8 cellular contexts compared by ENCODE assay signal in the genomic region with DNA sequence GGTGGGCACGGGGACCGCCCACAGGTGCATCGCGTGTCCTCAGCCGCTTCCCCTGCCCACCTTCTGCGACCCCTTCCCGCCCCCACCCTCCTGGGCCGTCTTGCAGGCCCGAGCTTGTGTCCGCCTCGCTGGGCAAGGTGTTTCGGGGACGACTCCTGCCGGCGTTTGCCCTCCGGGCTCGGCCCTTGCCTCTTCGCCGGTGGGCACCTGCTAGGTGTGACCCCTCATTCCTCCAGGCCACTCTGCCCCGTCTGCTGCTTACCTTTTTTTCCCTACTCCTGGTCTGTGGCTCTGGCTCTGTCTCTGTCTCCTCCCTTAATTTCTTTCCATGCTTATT.
A peak's percentile ranks its signal among the peaks of the same experiment; 100 is the strongest.
DNase-seq lines count a peak whose midpoint lies in the region; ATAC-seq and TF ChIP-seq lines count a peak whose summit lies in the region.
"Not testable (repeated sequence)": the region's sequence is repeated elsewhere in the genome, so short reads cannot be mapped to it uniquely, and the experiment has no call there.

No MANE protein-coding gene starts in this region.

- H3K36me3 ChIP-seq in Caco-2 (ENCODE audit: control insufficient read depth, insufficient read depth, low read length); MG63; breast epithelium; psoas muscle (ENCODE audit: insufficient read depth in 1 of 2, low read depth in 1 of 2); upper lobe of right lung: not testable (repeated sequence)

- DNase-seq in Caco-2; MG63; activated CD4-positive, alpha-beta T cell treated with anti-CD3 and anti-CD28 coated beads, Interleukin-2, amount 10 ng/mL, durations not matched to agents 7 days and 5 days; breast epithelium (ENCODE audit: low spot score in 2 of 2); fibroblast of villous mesenchyme (ENCODE audit: low read depth); memory B cell (ENCODE audit: low spot score in 2 of 2); psoas muscle; upper lobe of right lung: not testable (repeated sequence)

- CTCF ChIA-PET in Caco-2 (lab: Charles Lee); activated CD4-positive, alpha-beta T cell treated with anti-CD3 and anti-CD28 coated beads, Interleukin-2, amount 10 ng/mL, durations not matched to agents 7 days and 5 days (lab: Charles Lee): not testable (repeated sequence)

- POLR2A ChIA-PET in Caco-2 (lab: Charles Lee); activated CD4-positive, alpha-beta T cell treated with anti-CD3 and anti-CD28 coated beads, Interleukin-2, amount 10 ng/mL, durations not matched to agents 7 days and 5 days (lab: Charles Lee): not testable (repeated sequence)

- not testable (repeated sequence) for H3K27ac Mint-ChIP-seq in Caco-2 (ENCODE audit: unreplicated experiment); activated CD4-positive, alpha-beta T cell treated with anti-CD3 and anti-CD28 coated beads, Interleukin-2, amount 10 ng/mL, durations not matched to agents 7 days and 5 days
- H3K27ac Mint-ChIP-seq in memory B cell = peak overlapping the region; percentile 96

- peak overlapping the region in 1 of 2 donors; percentile 76 for H3K27ac ChIP-seq in breast epithelium
- H3K27ac ChIP-seq in psoas muscle, upper lobe of right lung: not testable (repeated sequence)

- H3K4me1 Mint-ChIP-seq in Caco-2 (ENCODE audit: low read depth, unreplicated experiment) = not testable (repeated sequence)
- H3K4me1 Mint-ChIP-seq in activated CD4-positive, alpha-beta T cell treated with anti-CD3 and anti-CD28 coated beads, Interleukin-2, amount 10 ng/mL, durations not matched to agents 7 days and 5 days = peaks cover 36% of the 10 kb centered on the region
- H3K4me1 Mint-ChIP-seq in memory B cell = peaks cover 36% of the 10 kb centered on the region

- not testable (repeated sequence) for BruUV-seq in Caco-2 (replicated peaks; lab: Mats Ljungman, UMichigan)

- ATAC-seq in memory B cell (ENCODE audit: low read depth); upper lobe of right lung: not testable (repeated sequence)
- ATAC-seq in psoas muscle = peak in 2 of 4 donors; percentile 6 to 28

- 0 to 2% (median 0%) methylated on average over 2 to 18 of the region's 20 CpGs for WGBS in psoas muscle, 3 donors

- H3K9me3 ChIP-seq in Caco-2, MG63, breast epithelium, psoas muscle, upper lobe of right lung: not testable (repeated sequence)

- peak overlapping the region; percentile 71 for H3K4me3 ChIP-seq in Caco-2 (ENCODE audit: low read depth, low read length)
- peak overlapping the region; percentile 71 for H3K4me3 ChIP-seq in MG63
- H3K4me3 ChIP-seq in breast epithelium = peak overlapping the region; percentile 73 to 89 (median 86)
- H3K4me3 ChIP-seq in fibroblast of villous mesenchyme (ENCODE audit: low read depth, low read length) = peak overlapping the region; percentile 73
- H3K4me3 ChIP-seq in psoas muscle = peak overlapping the region; percentile 87
- peak overlapping the region; percentile 80 for H3K4me3 ChIP-seq in upper lobe of right lung

- TF ChIP-seq POLR2A in breast epithelium (IDR thresholded peaks at IDR 0.05) = not testable (repeated sequence)

- TF ChIP-seq CTCF in Caco-2 (IDR thresholded peaks at IDR 0.05; ENCODE audit: insufficient read depth in 1 of 2, low read depth in 1 of 2, low read length in 1 of 2, severe bottlenecking in 1 of 2, unreplicated experiment in 1 of 2); breast epithelium (IDR thresholded peaks at IDR 0.05); fibroblast of villous mesenchyme (IDR thresholded peaks at IDR 0.05; ENCODE audit: insufficient read depth, low read depth, low read length); psoas muscle (IDR thresholded peaks at IDR 0.05); upper lobe of right lung (IDR thresholded peaks at IDR 0.05): not testable (repeated sequence)

- H3K4me3 Mint-ChIP-seq in Caco-2 (ENCODE audit: unreplicated experiment) = peak overlapping the region; percentile 83
- peak overlapping the region; percentile 87 for H3K4me3 Mint-ChIP-seq in activated CD4-positive, alpha-beta T cell treated with anti-CD3 and anti-CD28 coated beads, Interleukin-2, amount 10 ng/mL, durations not matched to agents 7 days and 5 days
- H3K4me3 Mint-ChIP-seq in memory B cell = peak overlapping the region; percentile 78

- H3K9me3 Mint-ChIP-seq in Caco-2 (ENCODE audit: unreplicated experiment); activated CD4-positive, alpha-beta T cell treated with anti-CD3 and anti-CD28 coated beads, Interleukin-2, amount 10 ng/mL, durations not matched to agents 7 days and 5 days; memory B cell: not testable (repeated sequence)

- H3K36me3 Mint-ChIP-seq in Caco-2 (ENCODE audit: insufficient read depth, unreplicated experiment); activated CD4-positive, alpha-beta T cell treated with anti-CD3 and anti-CD28 coated beads, Interleukin-2, amount 10 ng/mL, durations not matched to agents 7 days and 5 days (ENCODE audit: low read depth); memory B cell: not testable (repeated sequence)

- not testable (repeated sequence) for H3K4me1 ChIP-seq in Caco-2, psoas muscle, upper lobe of right lung
- H3K4me1 ChIP-seq in breast epithelium = peaks cover 0 to 10% of the 10 kb centered on the region in 2 donors

- intact Hi-C loops in Caco-2 (cut with micrococcal nuclease; ENCODE audit: unreplicated experiment); breast epithelium (cut with DNase I; ENCODE audit: low total_unique reads); psoas muscle (cut with DNase I); upper lobe of right lung (cut with DNase I): not testable (repeated sequence)

- H3K27me3 Mint-ChIP-seq in Caco-2 (ENCODE audit: insufficient read depth, unreplicated experiment); activated CD4-positive, alpha-beta T cell treated with anti-CD3 and anti-CD28 coated beads, Interleukin-2, amount 10 ng/mL, durations not matched to agents 7 days and 5 days; memory B cell: not testable (repeated sequence)

- H3K27me3 ChIP-seq in Caco-2 (replicated peaks; ENCODE audit: control insufficient read depth, insufficient read depth, low read length); MG63; breast epithelium; psoas muscle (ENCODE audit: insufficient read depth in 3 of 3, low read length in 2 of 3); upper lobe of right lung: not testable (repeated sequence)
